Comparison of ENCODE assay signal across 24 cellular contexts in the genomic region with DNA sequence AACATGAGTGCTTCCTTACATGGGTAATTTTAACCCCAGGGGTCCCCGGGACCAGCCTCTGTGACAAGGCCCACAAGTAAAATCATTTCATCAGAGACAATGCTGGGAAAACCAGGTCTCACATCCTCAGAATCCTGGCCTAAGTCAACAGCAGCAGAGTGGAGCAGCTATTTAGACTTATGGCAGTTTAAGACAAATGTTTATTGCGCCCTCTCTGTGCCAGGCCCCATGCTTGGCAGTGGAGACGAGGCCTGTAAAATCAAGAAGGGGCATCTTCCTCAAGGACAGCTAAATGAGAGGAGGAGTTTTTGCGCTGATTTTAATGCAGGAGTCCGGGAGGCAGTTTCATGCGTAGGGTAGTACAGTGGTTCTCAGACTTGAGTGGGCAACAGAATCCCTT. TPM values are rescaled to one million over a fixed set of nuclear protein-coding genes. Genes with fewer than 3 reads are reported as not detected.
DNase-seq lines count a peak whose midpoint lies in the region; ATAC-seq, FAIRE-seq and TF ChIP-seq lines count a peak whose summit lies in the region.
"Had no signal": no experiment of that assay in that cellular context is flagged by ENCODE, and none has a peak within 500 bp of the region (broad histone marks: within the 10 kb centered on the region; RNA-seq: fewer than 3 reads in every experiment).

No MANE protein-coding gene starts in this region.

- ATAC-seq in right lobe of liver (peak in 3 of 4 donors; percentile 76 to 93 (median 82)), HepG2 (no peak), Right ventricle myocardium inferior (no peak)
- no peak for ATAC-seq in activated CD8-positive, alpha-beta T cell treated with anti-CD3 and anti-CD28 coated beads, Interleukin-2, amount 10 ng/mL, durations not matched to agents 7 days and 5 days
- ATAC-seq: A549; CD8-positive, alpha-beta T cell; HCT116; K562 had no signal

- H3K4me2 ChIP-seq in HepG2 (ENCODE audit: low read depth, low read length): no peak overlapping the region
- H3K4me2 ChIP-seq: A549 had no signal

- 54% methylated on average over 4 of the region's 6 CpGs for WGBS in right lobe of liver (ENCODE audit: insufficient coverage, low coverage, low lambda C conversion rate, missing lambda C conversion rate)
- WGBS in HepG2 (ENCODE audit: low lambda C conversion rate): 82% methylated on average over 6 of the region's 6 CpGs

- no peaks in the 10 kb centered on the region for H3K79me2 ChIP-seq in HepG2 (ENCODE audit: insufficient read depth, low read length)

- no peak overlapping the region for H2AFZ ChIP-seq in HepG2 (ENCODE audit: low read length)

- H3K9me3 ChIP-seq in right lobe of liver (no peaks in the 10 kb centered on the region), HepG2 (ENCODE audit: low read length) (no peaks in the 10 kb centered on the region)
- H3K9me3 ChIP-seq: A549, Caco-2, MG63, Peyer's patch had no signal

- H3K36me3 ChIP-seq in right lobe of liver (no peaks in the 10 kb centered on the region), HepG2 (replicated peaks in 1 of 2; ENCODE audit: control insufficient read depth in 1 of 2, insufficient read depth in 2 of 2, low read length in 2 of 2) (peaks cover 3 to 16% of the 10 kb centered on the region in 2 experiments; a peak in 2 of 5 replicates)
- H3K36me3 ChIP-seq: MG63 had no signal

- CTCF ChIA-PET in HepG2 (lab: Yijun Ruan, JAX; ENCODE audit: low intra/inter-chr PET ratio, low total read pairs): no interaction called here
- CTCF ChIA-PET in activated CD8-positive, alpha-beta T cell treated with anti-CD3 and anti-CD28 coated beads, Interleukin-2, amount 10 ng/mL, durations not matched to agents 7 days and 5 days (lab: Charles Lee): no interaction called here

- no peak overlapping the region for H3K27ac Mint-ChIP-seq in activated CD8-positive, alpha-beta T cell treated with anti-CD3 and anti-CD28 coated beads, Interleukin-2, amount 10 ng/mL, durations not matched to agents 7 days and 5 days
- H3K27ac Mint-ChIP-seq: CD8-positive, alpha-beta T cell had no signal

- no TSS peak for BruUV-seq in HepG2 (replicated peaks; lab: Mats Ljungman, UMichigan)

- H3K36me3 Mint-ChIP-seq in activated CD8-positive, alpha-beta T cell treated with anti-CD3 and anti-CD28 coated beads, Interleukin-2, amount 10 ng/mL, durations not matched to agents 7 days and 5 days (ENCODE audit: low read depth): no peaks in the 10 kb centered on the region
- H3K36me3 Mint-ChIP-seq: CD8-positive, alpha-beta T cell had no signal

- H3K27ac ChIP-seq in right lobe of liver (no peak overlapping the region), HepG2 (ENCODE audit: extremely low read length, insufficient read depth, low read length) (no peak overlapping the region)
- H3K27ac ChIP-seq: A549, Peyer's patch, SK-N-MC had no signal

- H3K4me1 ChIP-seq in right lobe of liver: peaks cover 0 to 12% (median 0%) of the 10 kb centered on the region in 4 donors
- no peaks in the 10 kb centered on the region for H3K4me1 ChIP-seq in HepG2 (ENCODE audit: insufficient read depth, low read length)
- H3K4me1 ChIP-seq: A549, Caco-2 had no signal

- DNase-seq in right lobe of liver (no peak), HepG2 (ENCODE audit: low spot score) (no peak), NCI-H1417 (lab: John Stamatoyannopoulos, UW) (peak in 2 of 3 experiments; percentile 81 to 93), NCI-H69 (lab: John Stamatoyannopoulos, UW) (peak; percentile 100), Right ventricle myocardium inferior (ENCODE audit: missing footprints) (no peak)
- no peak for DNase-seq in activated CD8-positive, alpha-beta memory T cell treated with anti-CD3 and anti-CD28 coated beads for 24 hours
- DNase-seq in activated CD8-positive, alpha-beta T cell treated with anti-CD3 and anti-CD28 coated beads, Interleukin-2, amount 10 ng/mL, durations not matched to agents 7 days and 5 days: no peak
- DNase-seq: C1 segment of cervical spinal cord; Caco-2; CD8-positive, alpha-beta T cell; Kasumi-1; MG63; NCI-H1436; NCI-H1930; NCI-H226; NCI-H526; Peyer's patch; SIG-M5 had no signal

- peaks cover 6% of the 10 kb centered on the region for H3K27me3 Mint-ChIP-seq in activated CD8-positive, alpha-beta T cell treated with anti-CD3 and anti-CD28 coated beads, Interleukin-2, amount 10 ng/mL, durations not matched to agents 7 days and 5 days (ENCODE audit: low read depth)

- H3K4me3 ChIP-seq in right lobe of liver: no peak overlapping the region
- no peak overlapping the region for H3K4me3 ChIP-seq in HepG2 (replicated peaks in 1 of 3; ENCODE audit: insufficient read depth in 1 of 3, low read depth in 2 of 3, low read length in 3 of 3)
- H3K4me3 ChIP-seq: A549, K562, MG63, Peyer's patch, SK-N-MC had no signal

- POLR2A ChIA-PET in HepG2 (lab: Yijun Ruan, JAX): no interaction called here
- POLR2A ChIA-PET in activated CD8-positive, alpha-beta T cell treated with anti-CD3 and anti-CD28 coated beads, Interleukin-2, amount 10 ng/mL, durations not matched to agents 7 days and 5 days (lab: Charles Lee): no interaction called here

- FAIRE-seq in HepG2 (lab: Jason Lieb, UNC): no peak
- FAIRE-seq: A549, GM12892, GM19239, K562 had no signal

- no peaks in the 10 kb centered on the region for H3K9me3 Mint-ChIP-seq in activated CD8-positive, alpha-beta T cell treated with anti-CD3 and anti-CD28 coated beads, Interleukin-2, amount 10 ng/mL, durations not matched to agents 7 days and 5 days (ENCODE audit: insufficient read depth)
- H3K9me3 Mint-ChIP-seq: CD8-positive, alpha-beta T cell had no signal

- TF ChIP-seq EP300 in HepG2 (IDR thresholded peaks at IDR 0.05; ENCODE audit: low read depth in 2 of 2, low read length in 2 of 2): no peak
- no peak for TF ChIP-seq EP300 in HepG2 (CRISPR knock-in tag; IDR thresholded peaks at IDR 0.05; ENCODE audit: borderline replicate concordance)

- no peak for TF ChIP-seq POLR2A in right lobe of liver (IDR thresholded peaks at IDR 0.05)
- no peak for TF ChIP-seq POLR2A in HepG2 (IDR thresholded peaks at IDR 0.05; ENCODE audit: insufficient read depth in 1 of 2, low read depth in 2 of 2, low read length in 2 of 2)

- H3K27me3 ChIP-seq in right lobe of liver (no peaks in the 10 kb centered on the region), HepG2 (ENCODE audit: control insufficient read depth in 1 of 2, insufficient read depth in 2 of 2, low read length in 2 of 2) (no peaks in the 10 kb centered on the region)
- H3K27me3 ChIP-seq: MG63, Peyer's patch had no signal

- no peak for TF ChIP-seq RAD21 in HepG2 (CRISPR knock-in tag; IDR thresholded peaks at IDR 0.05)

- in situ Hi-C loops in HepG2 (cut with HindIII; ENCODE audit: extremely low pct_ligation_motif_present, low pct_unique_long_range_greater_than_20kb): no loop called here

- no peak overlapping the region for H3K4me3 Mint-ChIP-seq in activated CD8-positive, alpha-beta T cell treated with anti-CD3 and anti-CD28 coated beads, Interleukin-2, amount 10 ng/mL, durations not matched to agents 7 days and 5 days
- H3K4me3 Mint-ChIP-seq: CD8-positive, alpha-beta T cell had no signal

- peaks cover 5% of the 10 kb centered on the region for H3K4me1 Mint-ChIP-seq in activated CD8-positive, alpha-beta T cell treated with anti-CD3 and anti-CD28 coated beads, Interleukin-2, amount 10 ng/mL, durations not matched to agents 7 days and 5 days (ENCODE audit: low read depth)

- TF ChIP-seq CTCF in right lobe of liver (IDR thresholded peaks at IDR 0.05) (no peak), HepG2 (CRISPR knock-in tag; IDR thresholded peaks at IDR 0.05) (no peak)

- H4K20me1 ChIP-seq in HepG2 (ENCODE audit: insufficient read depth, low read length): no peaks in the 10 kb centered on the region

- H3K9ac ChIP-seq in HepG2 (ENCODE audit: insufficient read depth, low read depth, low read length): no peak overlapping the region

- intact Hi-C loops in right lobe of liver (cut with DNase I) (loop anchor here in 1 of 2 donors (10.0 kb wide), 1 partner anchor 305 kb away; a partner anchor contains a TSS), HepG2 (cut with micrococcal nuclease; ENCODE audit: unreplicated experiment) (no loop called here), Right ventricle myocardium inferior (cut with DNase I) (no loop called here)

RNA-seq across cellular contexts. Expression of a gene that starts 56.0 kb away (rescaled TPM):
- total RNA-seq in right lobe of liver (100 to 1,000 TPM; 312 to 644 (median 421) TPM), HepG2 (2016; rRNA removed; fragmentation: Illumina TruSeq; extraction: Trizol) (182 and 269 TPM in 2 replicates), Right ventricle myocardium inferior (441 TPM)
- total RNA-seq in HepG2 (2016; cell fraction: cytosol; rRNA removed; fragmentation: Illumina TruSeq; extraction: Trizol; ENCODE audit: low read depth): 66.8 and 71.6 TPM in 2 replicates
- total RNA-seq in HepG2 (2016; cell fraction: insoluble cytoplasmic fraction; rRNA removed; fragmentation: Illumina TruSeq; extraction: Trizol): 184 and 258 TPM in 2 replicates
- 178 and 187 TPM in 2 replicates for total RNA-seq in HepG2 (2016; cell fraction: membrane; rRNA removed; fragmentation: Illumina TruSeq; extraction: Trizol)
- 79.1 and 82.2 TPM in 2 replicates for total RNA-seq in HepG2 (2016; cell fraction: nucleus; rRNA removed; fragmentation: Illumina TruSeq; extraction: Trizol)
- polyA plus RNA-seq in HepG2 (2011; rRNA removed): 35.5 and 51.6 TPM in 2 replicates
- 33.7 and 51.5 TPM in 2 replicates for polyA plus RNA-seq in HepG2 (2011; cell fraction: cytosol; rRNA removed)
- polyA plus RNA-seq in HepG2 (2011; cell fraction: nucleus; rRNA removed): 16.7 and 21.8 TPM in 2 replicates
- 88.9 and 134 TPM in 2 replicates for polyA plus RNA-seq in HepG2 (2012)
- 103 and 113 TPM in 2 replicates for polyA plus RNA-seq in HepG2 (2016; cell fraction: cytosol; fragmentation: Illumina TruSeq; extraction: Trizol; ENCODE audit: low read depth)
- polyA plus RNA-seq in HepG2 (2016; cell fraction: insoluble cytoplasmic fraction; fragmentation: Illumina TruSeq; extraction: Trizol; ENCODE audit: low read depth): 244 and 251 TPM in 2 replicates
- polyA plus RNA-seq in HepG2 (2016; cell fraction: membrane; fragmentation: Illumina TruSeq; extraction: Trizol; ENCODE audit: low read depth): 158 and 166 TPM in 2 replicates
- 102 and 114 TPM in 2 replicates for polyA plus RNA-seq in HepG2 (2016; cell fraction: nucleus; fragmentation: Illumina TruSeq; extraction: Trizol; ENCODE audit: insufficient read depth, low read depth)
- polyA minus RNA-seq in HepG2 (2011; rRNA and poly(A)+ RNA removed; ENCODE audit: low replicate concordance): 17.9 and 23.0 TPM in 2 replicates
- polyA minus RNA-seq in HepG2 (2011; cell fraction: cytosol; rRNA and poly(A)+ RNA removed): 25.4 and 27.8 TPM in 2 replicates
- polyA minus RNA-seq in HepG2 (2011; cell fraction: nucleus; rRNA and poly(A)+ RNA removed): 27.8 and 29.3 TPM in 2 replicates
- 100 to 1,000 TPM; 118 to 120 TPM for total RNA-seq in activated CD8-positive, alpha-beta T cell treated with anti-CD3 and anti-CD28 coated beads, Interleukin-2, amount 10 ng/mL, durations not matched to agents 7 days and 5 days

Comparison
In these comparisons a context has a peak if more than half of its experiments do, and no peak if none do; other contexts are left out.
1. ATAC-seq: peak in right lobe of liver (3 of 4); none in HepG2 (single experiment), Right ventricle myocardium inferior (single experiment) and activated CD8-positive, alpha-beta T cell treated with anti-CD3 and anti-CD28 coated beads, Interleukin-2, amount 10 ng/mL, durations not matched to agents 7 days and 5 days (single experiment).
2. DNase-seq: peak in NCI-H1417 (2 of 3) and NCI-H69 (single experiment); none in right lobe of liver (0 of 3), HepG2 (single experiment), Right ventricle myocardium inferior (single experiment), activated CD8-positive, alpha-beta memory T cell treated with anti-CD3 and anti-CD28 coated beads for 24 hours (single experiment) and activated CD8-positive, alpha-beta T cell treated with anti-CD3 and anti-CD28 coated beads, Interleukin-2, amount 10 ng/mL, durations not matched to agents 7 days and 5 days (single experiment).